7 cellular contexts compared by ENCODE assay signal in the genomic region with DNA sequence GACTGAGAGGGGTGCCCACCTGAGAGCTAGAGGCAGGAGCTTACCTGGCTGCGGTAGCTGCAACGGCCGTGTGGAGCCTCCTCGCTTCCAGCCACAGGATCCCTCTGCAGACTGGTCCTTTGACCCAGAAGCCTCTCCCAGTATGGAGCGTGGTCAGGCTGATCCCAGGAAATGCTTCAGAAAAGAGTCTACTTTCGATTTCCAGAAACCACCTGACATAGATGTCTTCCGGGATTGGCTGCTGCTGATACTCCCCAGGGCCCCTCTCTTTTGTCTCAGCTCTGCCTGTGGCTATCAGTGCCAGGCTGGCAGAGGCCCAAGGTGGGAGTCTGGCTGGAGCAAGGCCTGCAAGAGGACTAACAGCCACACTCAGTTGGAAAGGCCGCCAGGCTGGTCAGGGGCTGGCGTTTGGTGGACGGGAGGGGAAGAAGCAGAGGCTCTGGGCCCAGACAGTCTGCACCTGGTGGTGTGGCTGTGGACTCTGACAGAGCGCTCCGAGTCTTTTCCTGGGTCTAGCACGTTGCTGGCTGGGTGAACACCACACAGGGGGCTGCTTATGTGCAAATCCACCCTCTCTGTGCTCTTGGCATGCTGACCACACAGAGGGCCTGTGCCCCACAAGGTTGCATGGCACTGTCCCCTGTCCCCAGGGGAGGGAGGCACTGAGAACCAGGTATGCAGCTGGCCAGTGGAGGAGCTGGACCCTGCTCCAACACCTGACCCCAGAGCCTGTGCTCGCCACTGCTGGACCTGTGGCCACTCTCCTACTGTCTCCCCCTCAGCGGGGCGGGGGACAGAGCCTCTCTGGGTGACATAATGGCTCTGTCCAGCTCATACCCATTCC. TPM values are rescaled to one million over a fixed set of nuclear protein-coding genes. Genes with fewer than 3 reads are reported as not detected.
DNase-seq lines count a peak whose midpoint lies in the region; ATAC-seq and TF ChIP-seq lines count a peak whose summit lies in the region.

A gene with protein sequence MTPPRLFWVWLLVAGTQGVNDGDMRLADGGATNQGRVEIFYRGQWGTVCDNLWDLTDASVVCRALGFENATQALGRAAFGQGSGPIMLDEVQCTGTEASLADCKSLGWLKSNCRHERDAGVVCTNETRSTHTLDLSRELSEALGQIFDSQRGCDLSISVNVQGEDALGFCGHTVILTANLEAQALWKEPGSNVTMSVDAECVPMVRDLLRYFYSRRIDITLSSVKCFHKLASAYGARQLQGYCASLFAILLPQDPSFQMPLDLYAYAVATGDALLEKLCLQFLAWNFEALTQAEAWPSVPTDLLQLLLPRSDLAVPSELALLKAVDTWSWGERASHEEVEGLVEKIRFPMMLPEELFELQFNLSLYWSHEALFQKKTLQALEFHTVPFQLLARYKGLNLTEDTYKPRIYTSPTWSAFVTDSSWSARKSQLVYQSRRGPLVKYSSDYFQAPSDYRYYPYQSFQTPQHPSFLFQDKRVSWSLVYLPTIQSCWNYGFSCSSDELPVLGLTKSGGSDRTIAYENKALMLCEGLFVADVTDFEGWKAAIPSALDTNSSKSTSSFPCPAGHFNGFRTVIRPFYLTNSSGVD (minus strand): TSS at position 144 of the 844 bp plus-strand sequence. CDS start 2,732 bp downstream, outside the sequence.

- H3K4me3 Mint-ChIP-seq in activated naive CD4-positive, alpha-beta T cell treated with anti-CD3 and anti-CD28 coated beads, Interleukin-2, amount 10 ng/mL, durations not matched to agents 7 days and 5 days, result peak within 1 kb of the TSS; percentile 80
- H3K4me3 Mint-ChIP-seq in nephron, result peak within 1 kb of the TSS in 2 of 3 experiments; percentile 60 to 72

- H3K27me3 ChIP-seq in aorta (ENCODE audit: control insufficient read depth in 1 of 2, insufficient read depth in 2 of 2, low read length in 1 of 2), result no peaks in the 10 kb centered on the region

- H3K36me3 Mint-ChIP-seq in activated naive CD4-positive, alpha-beta T cell treated with anti-CD3 and anti-CD28 coated beads, Interleukin-2, amount 10 ng/mL, durations not matched to agents 7 days and 5 days, result peaks cover 13% of the 10 kb centered on the region
- no peaks in the 10 kb centered on the region for H3K36me3 Mint-ChIP-seq in nephron (ENCODE audit: low read depth)

- H3K4me1 Mint-ChIP-seq in activated naive CD4-positive, alpha-beta T cell treated with anti-CD3 and anti-CD28 coated beads, Interleukin-2, amount 10 ng/mL, durations not matched to agents 7 days and 5 days, result peaks cover 33% of the 10 kb centered on the region
- H3K4me1 Mint-ChIP-seq in nephron, result peaks cover 25% of the 10 kb centered on the region

- ATAC-seq in aorta (ENCODE audit: low FRiP score), result peak; percentile 72
- ATAC-seq in HG03039 (IDR thresholded peaks at IDR 0.05; ENCODE audit: unreplicated experiment), result no peak

- 30 to 35% methylated on average over 16 of the region's 16 CpGs for WGBS in aorta, 2 donors

- DNase-seq in H4 (ENCODE audit: low spot score) (peak; percentile 96), NCI-H446 treated with DMSO at 0.1 percent for 48 hours (lab: John Stamatoyannopoulos, UW) (peak; percentile 17), fibroblast of the conjunctiva (ENCODE audit: low read depth) (peak; percentile 50), aorta (peak in 1 of 2 donors; percentile 81)
- DNase-seq in activated naive CD4-positive, alpha-beta T cell treated with anti-CD3 and anti-CD28 coated beads, Interleukin-2, amount 10 ng/mL, durations not matched to agents 7 days and 5 days, result peak; percentile 72

- H3K4me1 ChIP-seq in aorta (ENCODE audit: control insufficient read depth in 1 of 2, insufficient read depth in 2 of 2, low read length in 2 of 2), result no peaks in the 10 kb centered on the region

- CTCF ChIA-PET in activated naive CD4-positive, alpha-beta T cell treated with anti-CD3 and anti-CD28 coated beads, Interleukin-2, amount 10 ng/mL, durations not matched to agents 7 days and 5 days (lab: Charles Lee), result interaction anchor here (1.0 to 2.2 kb wide), 4 partner anchors 9 to 114 kb away, joined by 3 to 11 read pairs (median 4); no protein-coding TSS in a partner anchor

- no peaks in the 10 kb centered on the region for H3K36me3 ChIP-seq in aorta (ENCODE audit: control insufficient read depth in 1 of 2, insufficient read depth in 2 of 2, low read length in 1 of 2)

- H3K9me3 Mint-ChIP-seq in activated naive CD4-positive, alpha-beta T cell treated with anti-CD3 and anti-CD28 coated beads, Interleukin-2, amount 10 ng/mL, durations not matched to agents 7 days and 5 days, result no peaks in the 10 kb centered on the region
- H3K9me3 Mint-ChIP-seq in nephron, result no peaks in the 10 kb centered on the region

- H3K9me3 ChIP-seq in aorta (ENCODE audit: control insufficient read depth, low read length), result no peaks in the 10 kb centered on the region

- H3K27ac Mint-ChIP-seq in activated naive CD4-positive, alpha-beta T cell treated with anti-CD3 and anti-CD28 coated beads, Interleukin-2, amount 10 ng/mL, durations not matched to agents 7 days and 5 days, result peak within 1 kb of the TSS; percentile 89
- H3K27ac Mint-ChIP-seq in nephron, result peak within 1 kb of the TSS; percentile 86 to 98 (median 94)

- TF ChIP-seq CTCF in nephron (IDR thresholded peaks at IDR 0.05; ENCODE audit: unreplicated experiment in 3 of 3), result no peak

- intact Hi-C loops in aorta (cut with DNase I), result no loop called here

- H3K27ac ChIP-seq in aorta (ENCODE audit: low read depth in 1 of 2, low read length in 2 of 2), result peak within 1 kb of the TSS in 1 of 2 donors; percentile 3

- peaks cover 7% of the 10 kb centered on the region for H3K27me3 Mint-ChIP-seq in activated naive CD4-positive, alpha-beta T cell treated with anti-CD3 and anti-CD28 coated beads, Interleukin-2, amount 10 ng/mL, durations not matched to agents 7 days and 5 days
- peaks cover 3% of the 10 kb centered on the region for H3K27me3 Mint-ChIP-seq in nephron (ENCODE audit: low read depth)

- no peak within 1 kb of the TSS for H3K4me3 ChIP-seq in aorta (ENCODE audit: low read length in 2 of 2)

RNA-seq across cellular contexts. Expression of the gene that starts here (rescaled TPM):
- 742 and 897 TPM in 2 replicates for total RNA-seq in H4 (2014; rRNA removed; shearing (Covaris generic))
- total RNA-seq in aorta, result 100 to 1,000 TPM; 110 to 156 TPM
- 100 to 1,000 TPM in 1 of 2 donors, 10 to 100 TPM in 1; 70.7 to 174 TPM for polyA plus RNA-seq in aorta
